Comparison of ENCODE assay signal across 8 cellular contexts in genomic region chr2:131104487-131105155, GRCh38. TPM values are rescaled to one million over a fixed set of nuclear protein-coding genes. Genes with fewer than 3 reads are reported as not detected.
DNase-seq lines count a peak whose midpoint lies in the region; ATAC-seq and TF ChIP-seq lines count a peak whose summit lies in the region.

No MANE protein-coding gene starts in this region.

- H3K9ac ChIP-seq in iPS-18a (ENCODE audit: low read length) (peak overlapping the region; percentile 50), smooth muscle cell (ENCODE audit: low read depth) (peak overlapping the region; percentile 88)

- H3K4me1 ChIP-seq in iPS-18a (ENCODE audit: control insufficient read depth, low read depth, low read length) (peaks cover 12% of the 10 kb centered on the region), smooth muscle cell (ENCODE audit: low read depth) (peaks cover 14% of the 10 kb centered on the region)

- H3K27ac ChIP-seq in iPS-18a (ENCODE audit: low read length) (peak overlapping the region; percentile 16), smooth muscle cell (ENCODE audit: low read depth) (peak overlapping the region; percentile 97)

- DNase-seq in MV-4-11 (lab: John Stamatoyannopoulos, UW) (peak; percentile 62), SW480 (ENCODE audit: low spot score) (peak; percentile 82), astrocyte of the cerebellum (ENCODE audit: low read depth) (peak; percentile 36), smooth muscle cell (lab: John Stamatoyannopoulos, UW; ENCODE audit: unreplicated experiment) (peak; percentile 59), putamen (ENCODE audit: low spot score) (no peak)

- ATAC-seq in GM18498 (IDR thresholded peaks at IDR 0.05; ENCODE audit: unreplicated experiment) (peak; percentile 75), HG02588 (IDR thresholded peaks at IDR 0.05; ENCODE audit: unreplicated experiment) (peak; percentile 69)

- peaks cover 42% of the 10 kb centered on the region for H4K20me1 ChIP-seq in smooth muscle cell (ENCODE audit: low read depth)

- H3K79me2 ChIP-seq in smooth muscle cell (ENCODE audit: low read depth), result peaks cover 45% of the 10 kb centered on the region

- TF ChIP-seq CTCF in astrocyte of the cerebellum (IDR thresholded peaks at IDR 0.05; ENCODE audit: low read depth, low read length, missing control alignments) (no peak), smooth muscle cell (IDR thresholded peaks at IDR 0.05; ENCODE audit: borderline replicate concordance, insufficient read depth, poor library complexity, severe bottlenecking) (no peak)

- 4% methylated on average over 20 of the region's 20 CpGs for WGBS in smooth muscle cell (ENCODE audit: low lambda C conversion rate)

- H3F3A ChIP-seq in smooth muscle cell (ENCODE audit: low read depth), result peaks cover 7% of the 10 kb centered on the region

- H3K4me3 ChIP-seq in astrocyte of the cerebellum (ENCODE audit: low read depth, low read length) (peak overlapping the region; percentile 95), iPS-18a (ENCODE audit: low read length) (peak overlapping the region; percentile 90), smooth muscle cell (peak overlapping the region; percentile 85)

- H3K27me3 ChIP-seq in iPS-18a (ENCODE audit: control insufficient read depth, insufficient read depth, low read length), result no peaks in the 10 kb centered on the region
- H3K27me3 ChIP-seq in smooth muscle cell (ENCODE audit: low read depth), result no peaks in the 10 kb centered on the region

- H3K9me3 ChIP-seq in iPS-18a (ENCODE audit: control insufficient read depth, low read depth, low read length) (no peaks in the 10 kb centered on the region), smooth muscle cell (replicated peaks; ENCODE audit: low read depth) (no peaks in the 10 kb centered on the region)

- H3K36me3 ChIP-seq in iPS-18a (ENCODE audit: control insufficient read depth, low read depth, low read length) (no peaks in the 10 kb centered on the region), smooth muscle cell (ENCODE audit: low read depth) (no peaks in the 10 kb centered on the region)

- in situ Hi-C loops in astrocyte of the cerebellum (cut with HindIII; ENCODE audit: low sequenced_read_pairs), result no loop called here

- peak overlapping the region; percentile 89 for H3K4me2 ChIP-seq in smooth muscle cell

- H2AFZ ChIP-seq in smooth muscle cell (ENCODE audit: low read depth), result peak overlapping the region; percentile 83

RNA-seq across cellular contexts. Expression of gene PLEKHB2, which starts 0.5 kb away (rescaled TPM):
- 33.6 and 51.2 TPM in 2 replicates for total RNA-seq in smooth muscle cell
- polyA plus RNA-seq in smooth muscle cell, result 25.7 and 32.5 TPM in 2 replicates

RNA-seq across cellular contexts. Expression of gene FAM168B, which starts 11.4 kb away (rescaled TPM):
- 113 and 117 TPM in 2 replicates for total RNA-seq in smooth muscle cell
- 46.6 and 54.1 TPM in 2 replicates for polyA plus RNA-seq in smooth muscle cell
